14 cellular contexts compared by ENCODE assay signal in genomic region chr13:110309661-110310524, GRCh38. TPM values are rescaled to one million over a fixed set of nuclear protein-coding genes. Genes with fewer than 3 reads are reported as not detected.
DNase-seq lines count a peak whose midpoint lies in the region; ATAC-seq and TF ChIP-seq lines count a peak whose summit lies in the region.
"Had no signal": no experiment of that assay in that cellular context is flagged by ENCODE, and none has a peak within 500 bp of the region (broad histone marks: within the 10 kb centered on the region; RNA-seq: fewer than 3 reads in every experiment).

No MANE protein-coding gene starts in this region.

- H3K4me3 Mint-ChIP-seq in MCF 10A (ENCODE audit: unreplicated experiment): no peak overlapping the region
- H3K4me3 Mint-ChIP-seq: activated T-cell treated with anti-CD3 and anti-CD28 coated beads, Interleukin-2, amount 50 U/mL, for 4 hours had no signal

- H3K4me2 ChIP-seq in fibroblast of lung (ENCODE audit: extremely low read depth, insufficient read depth, low read length): peak overlapping the region; percentile 97
- no peak overlapping the region for H3K4me2 ChIP-seq in neural cell (ENCODE audit: low read length)

- peaks cover 0 to 3% of the 10 kb centered on the region in 2 donors for H3K4me1 ChIP-seq in breast epithelium
- peaks cover 15% of the 10 kb centered on the region for H3K4me1 ChIP-seq in fibroblast of lung (ENCODE audit: control insufficient read depth, extremely low read depth, insufficient read depth, low read length)
- peaks cover 14 to 65% (median 33%) of the 10 kb centered on the region in 4 donors for H3K4me1 ChIP-seq in upper lobe of left lung

- TF ChIP-seq POLR2A in breast epithelium (IDR thresholded peaks at IDR 0.05): no peak
- TF ChIP-seq POLR2A in upper lobe of left lung (IDR thresholded peaks at IDR 0.05): no peak

- POLR2A ChIA-PET in MCF 10A (lab: Yijun Ruan, JAX): interaction anchor here (0.6 to 0.7 kb wide), 2 partner anchors 61 to 450 kb away, joined by 3 read pairs; no protein-coding TSS in a partner anchor

- no peak for TF ChIP-seq CTCF in breast epithelium (IDR thresholded peaks at IDR 0.05)
- no peak for TF ChIP-seq CTCF in MCF 10A (IDR thresholded peaks at IDR 0.05; ENCODE audit: unreplicated experiment)
- no peak for TF ChIP-seq CTCF in fibroblast of lung (conservative IDR thresholded peaks at IDR 0.05 in 1 of 2, IDR thresholded peaks at IDR 0.05 in 1 of 2; ENCODE audit: low read depth in 1 of 2, low read length in 2 of 2)
- TF ChIP-seq CTCF in neural cell (IDR thresholded peaks at IDR 0.05; ENCODE audit: poor library complexity, severe bottlenecking): no peak
- no peak for TF ChIP-seq CTCF in upper lobe of left lung (IDR thresholded peaks at IDR 0.05)

- DNase-seq in breast epithelium (ENCODE audit: low spot score in 2 of 2) (peak in 1 of 2 donors; percentile 17), MCF 10A (ENCODE audit: unreplicated experiment) (no peak), fibroblast of lung (ENCODE audit: low read depth in 2 of 2) (no peak), upper lobe of left lung (no peak), HPDE6-E6E7 (ENCODE audit: extremely low spot score) (no peak), NCI-H1436 treated with DMSO at 0.1 percent for 48 hours (lab: John Stamatoyannopoulos, UW) (no peak)
- no peak for DNase-seq in activated CD4-positive, CD25-positive, alpha-beta regulatory T cell treated with anti-CD3 and anti-CD28 coated beads, Interleukin-2, amount 50 U/mL, for 72 hours
- DNase-seq: activated T-cell treated with anti-CD3 and anti-CD28 coated beads, Interleukin-2, amount 50 U/mL, for 4 hours; Calu3; NCI-H526 treated with DMSO at 0.1 percent for 48 hours; SHP77 treated with DMSO at 0.1 percent for 48 hours had no signal

- no peak for TF ChIP-seq RAD21 in neural cell (conservative IDR thresholded peaks at IDR 0.05)

- H3K27me3 Mint-ChIP-seq in MCF 10A (ENCODE audit: insufficient read depth, unreplicated experiment): no peaks in the 10 kb centered on the region

- peaks cover 0 to 14% of the 10 kb centered on the region in 2 donors for H3K27me3 ChIP-seq in breast epithelium
- H3K27me3 ChIP-seq in fibroblast of lung (ENCODE audit: control insufficient read depth, insufficient read depth, low read length): no peaks in the 10 kb centered on the region
- H3K27me3 ChIP-seq in neural cell (ENCODE audit: insufficient read depth, low read depth, low read length): peaks cover 10% of the 10 kb centered on the region
- peaks cover 0 to 7% (median 3%) of the 10 kb centered on the region in 4 donors for H3K27me3 ChIP-seq in upper lobe of left lung

- no peak overlapping the region for H2AFZ ChIP-seq in fibroblast of lung (ENCODE audit: low read length)
- no peak overlapping the region for H2AFZ ChIP-seq in neural cell (ENCODE audit: low read depth, low read length)

- no peaks in the 10 kb centered on the region for H3F3A ChIP-seq in neural cell (ENCODE audit: insufficient read depth, low read length, poor library complexity, severe bottlenecking)

- TF ChIP-seq EP300 in neural cell (conservative IDR thresholded peaks at IDR 0.05; ENCODE audit: poor library complexity, severe bottlenecking) (no peak), upper lobe of left lung (IDR thresholded peaks at IDR 0.05) (no peak)

- peak overlapping the region; percentile 64 to 96 (median 78) for H3K4me3 ChIP-seq in breast epithelium
- H3K4me3 ChIP-seq in fibroblast of lung (replicated peaks in 1 of 4; ENCODE audit: control extremely low read depth in 1 of 4, insufficient read depth in 1 of 4, low read depth in 3 of 4, low read length in 4 of 4): peak overlapping the region in 2 of 4 experiments; percentile 50 to 66
- H3K4me3 ChIP-seq in neural cell (ENCODE audit: low read length): peak overlapping the region; percentile 91
- H3K4me3 ChIP-seq in upper lobe of left lung: peak overlapping the region; percentile 8 to 81 (median 71)

- peaks cover 5% of the 10 kb centered on the region for H3K36me3 Mint-ChIP-seq in MCF 10A (ENCODE audit: insufficient read depth, unreplicated experiment)

- no peaks in the 10 kb centered on the region for H3K36me3 ChIP-seq in breast epithelium
- H3K36me3 ChIP-seq in fibroblast of lung (ENCODE audit: control insufficient read depth, insufficient read depth, low read length): peaks cover 4% of the 10 kb centered on the region
- no peaks in the 10 kb centered on the region for H3K36me3 ChIP-seq in neural cell (ENCODE audit: insufficient read depth, low read length)
- peaks cover 0 to 4% (median 0%) of the 10 kb centered on the region in 4 donors for H3K36me3 ChIP-seq in upper lobe of left lung

- no peaks in the 10 kb centered on the region for H3K9me3 Mint-ChIP-seq in MCF 10A (ENCODE audit: unreplicated experiment)
- H3K9me3 Mint-ChIP-seq: activated T-cell treated with anti-CD3 and anti-CD28 coated beads, Interleukin-2, amount 50 U/mL, for 4 hours had no signal

- intact Hi-C loops in breast epithelium (cut with DNase I; ENCODE audit: low total_unique reads) (no loop called here), MCF 10A (cut with micrococcal nuclease) (loop anchor here (5.0 kb wide), 1 partner anchor 53 kb away; no protein-coding TSS in a partner anchor)

- H3K9me3 ChIP-seq in breast epithelium (no peaks in the 10 kb centered on the region), fibroblast of lung (ENCODE audit: control insufficient read depth, insufficient read depth, low read depth, low read length) (no peaks in the 10 kb centered on the region), neural cell (ENCODE audit: low read length) (no peaks in the 10 kb centered on the region), upper lobe of left lung (no peaks in the 10 kb centered on the region)

- CTCF ChIA-PET in MCF 10A (lab: Yijun Ruan, JAX): interaction anchor here (0.9 to 1.6 kb wide), 4 partner anchors 29 to 102 kb away, joined by 3 read pairs; no protein-coding TSS in a partner anchor

- peaks cover 29% of the 10 kb centered on the region for H3K4me1 Mint-ChIP-seq in MCF 10A (ENCODE audit: insufficient read depth, unreplicated experiment)

- H3K79me2 ChIP-seq in fibroblast of lung (ENCODE audit: control insufficient read depth, insufficient read depth, low read length) (peaks cover 93% of the 10 kb centered on the region), neural cell (replicated peaks; ENCODE audit: insufficient read depth, low read length) (no peaks in the 10 kb centered on the region)

- no peak overlapping the region for H3K27ac Mint-ChIP-seq in MCF 10A (ENCODE audit: low read depth, unreplicated experiment)

- no peaks in the 10 kb centered on the region for H4K20me1 ChIP-seq in fibroblast of lung (ENCODE audit: control insufficient read depth, extremely low read depth, insufficient read depth, low read length)
- no peaks in the 10 kb centered on the region for H4K20me1 ChIP-seq in neural cell (ENCODE audit: insufficient read depth)

- H3K9ac ChIP-seq in fibroblast of lung (ENCODE audit: insufficient read depth, low read length) (peak overlapping the region; percentile 95), neural cell (ENCODE audit: low read length) (no peak overlapping the region)

- no peaks in the 10 kb centered on the region for H3K9me2 ChIP-seq in neural cell (ENCODE audit: insufficient read depth, low read length)

- ATAC-seq in upper lobe of left lung (ENCODE audit: low FRiP score in 2 of 2): no peak
- ATAC-seq: activated T-cell treated with anti-CD3 and anti-CD28 coated beads, Interleukin-2, amount 50 U/mL, for 4 hours had no signal

- H3K27ac ChIP-seq in breast epithelium (peak overlapping the region; percentile 87 to 96), fibroblast of lung (ENCODE audit: insufficient read depth, low read length) (peak overlapping the region; percentile 73), neural cell (ENCODE audit: low read length) (no peak overlapping the region), upper lobe of left lung (peak overlapping the region; percentile 91 to 95 (median 93))
- H3K27ac ChIP-seq: epithelial cell of prostate, VCaP had no signal

- no TSS peak for BruUV-seq in MCF 10A (replicated peaks; lab: Mats Ljungman, UMichigan)

- WGBS in upper lobe of left lung, 2 donors: 64% methylated on average over 16 of the region's 16 CpGs

TF ChIP-seq in neural cell, 6 proteins besides CTCF, POLR2A, EP300 and RAD21 (continues in another document):
- no peak for TF ChIP-seq MXI1 (conservative IDR thresholded peaks at IDR 0.05; ENCODE audit: poor library complexity, severe bottlenecking)

RNA-seq across cellular contexts. Expression of gene COL4A2, which starts 2.8 kb away (rescaled TPM):
- total RNA-seq in breast epithelium: 100 to 1,000 TPM; 107 to 841 (median 307) TPM
- total RNA-seq in MCF 10A (2022): 54.6 and 66.0 TPM in 2 replicates
- 93.1 and 123 TPM in 2 replicates for total RNA-seq in fibroblast of lung
- polyA plus RNA-seq in fibroblast of lung: 43.8 and 463 TPM in 2 replicates
- 52.1 and 712 TPM in 2 replicates for polyA plus RNA-seq in fibroblast of lung (2012)
- polyA minus RNA-seq in fibroblast of lung (ENCODE audit: low replicate concordance): 56.9 and 841 TPM in 2 replicates
- 30.8 and 38.7 TPM in 2 replicates for polyA plus RNA-seq in neural cell
- polyA minus RNA-seq in neural cell: 86.7 and 110 TPM in 2 replicates
- total RNA-seq in upper lobe of left lung: 100 to 1,000 TPM; 169 to 458 (median 258) TPM

RNA-seq across cellular contexts. Expression of gene COL4A1, which starts 2.9 kb away (rescaled TPM):
- total RNA-seq in breast epithelium (1,000 to 10,000 TPM in 1 of 3 donors, 100 to 1,000 TPM in 2; 118 to 1,008 (median 370) TPM), MCF 10A (2022) (25.9 and 42.1 TPM in 2 replicates), fibroblast of lung (34.0 and 57.5 TPM in 2 replicates), upper lobe of left lung (100 to 1,000 TPM in 4 of 6 donors, 10 to 100 TPM in 2; 81.7 to 309 (median 167) TPM)
- polyA plus RNA-seq in fibroblast of lung (18.4 and 607 TPM in 2 replicates), neural cell (13.1 and 13.2 TPM in 2 replicates)
- 19.5 and 691 TPM in 2 replicates for polyA plus RNA-seq in fibroblast of lung (2012)
- polyA minus RNA-seq in fibroblast of lung (ENCODE audit: low replicate concordance) (30.9 and 567 TPM in 2 replicates), neural cell (13.4 and 16.2 TPM in 2 replicates)
